Comparison of ENCODE assay signal across 8 cellular contexts in the genomic region with DNA sequence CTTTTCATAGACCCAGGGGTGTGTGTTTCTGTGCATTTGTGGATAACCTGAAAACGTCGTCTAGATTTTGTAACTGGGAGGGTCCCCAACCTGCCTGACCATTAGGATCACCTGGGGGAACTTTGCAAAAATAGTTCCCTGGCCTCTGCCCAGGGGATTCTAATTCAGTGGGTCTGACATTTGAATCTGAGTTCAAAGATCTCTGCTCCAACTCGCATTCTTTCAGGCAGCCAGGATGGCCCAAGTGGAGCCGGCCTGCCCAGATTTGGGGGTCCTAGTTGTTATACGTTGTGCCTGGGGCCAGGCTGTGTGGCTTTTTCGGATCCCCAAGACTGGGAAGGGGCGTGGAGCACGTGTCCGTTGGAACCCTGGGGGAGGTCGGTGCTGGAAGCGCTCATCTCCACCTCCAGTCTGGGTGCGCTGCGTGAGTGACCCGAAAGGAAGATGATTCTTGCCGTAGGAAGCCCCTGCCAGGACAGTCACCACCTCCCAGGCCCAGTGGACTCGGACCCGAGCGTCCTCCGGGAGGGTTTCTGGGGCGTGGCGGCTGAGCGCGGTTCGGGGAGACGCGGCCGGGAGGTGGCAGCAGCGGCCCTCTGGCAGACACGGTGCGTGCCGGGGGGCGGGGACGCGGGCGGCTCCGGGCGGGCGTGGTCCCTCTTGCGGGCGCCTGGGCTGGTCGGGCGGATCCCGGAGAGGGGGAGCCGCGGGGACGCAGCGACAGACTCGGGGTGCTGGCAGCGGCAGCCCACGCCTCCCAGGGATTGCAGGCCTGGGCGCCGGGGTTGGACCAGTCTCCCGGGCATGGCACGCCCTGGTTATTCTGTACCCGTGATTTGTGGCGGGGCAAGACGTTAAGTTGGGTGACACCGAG. TPM values are rescaled to one million over a fixed set of nuclear protein-coding genes. Genes with fewer than 3 reads are reported as not detected.
DNase-seq lines count a peak whose midpoint lies in the region; ATAC-seq, FAIRE-seq and TF ChIP-seq lines count a peak whose summit lies in the region.

No MANE protein-coding gene starts in this region.

- ATAC-seq in GM18498 (IDR thresholded peaks at IDR 0.05; ENCODE audit: unreplicated experiment) (peak; percentile 98), HG02970 (IDR thresholded peaks at IDR 0.05; ENCODE audit: low FRiP score, unreplicated experiment) (peak; percentile 95), HepG2 (peak; percentile 99)

- DNase-seq in NCI-H2227 treated with DMSO at 0.1 percent for 48 hours (lab: John Stamatoyannopoulos, UW) = peak; percentile 22
- DNase-seq in activated CD4-positive, alpha-beta T cell treated with anti-CD3 and anti-CD28 coated beads, Interleukin-2, amount 10 ng/mL, durations not matched to agents 7 days and 5 days = peak; percentile 86
- peak; percentile 62 for DNase-seq in dedifferentiated amniotic fluid mesenchymal stem cell (ENCODE audit: extremely low spot score)
- DNase-seq in HepG2 (ENCODE audit: low spot score) = peak; percentile 21
- peak; percentile 85 for DNase-seq in stimulated activated CD4-positive, alpha-beta T cell treated with anti-CD3 and anti-CD28 coated beads, Interleukin-4, amount 100 ng/mL, for 1 hour

- POLR2A ChIA-PET in activated CD4-positive, alpha-beta T cell treated with anti-CD3 and anti-CD28 coated beads, Interleukin-2, amount 10 ng/mL, durations not matched to agents 7 days and 5 days (lab: Charles Lee) = no interaction called here
- POLR2A ChIA-PET in HepG2 (lab: Yijun Ruan, JAX) = no interaction called here

- H3K4me3 ChIP-seq in HepG2 (replicated peaks in 1 of 3; ENCODE audit: insufficient read depth in 1 of 3, low read depth in 2 of 3, low read length in 3 of 3) = peak overlapping the region; percentile 51 to 77 (median 56)

- peak overlapping the region; percentile 75 for H3K4me3 Mint-ChIP-seq in activated CD4-positive, alpha-beta T cell treated with anti-CD3 and anti-CD28 coated beads, Interleukin-2, amount 10 ng/mL, durations not matched to agents 7 days and 5 days

- BruUV-seq in HepG2 (replicated peaks; lab: Mats Ljungman, UMichigan) = no TSS peak

- H3K4me1 ChIP-seq in HepG2 (ENCODE audit: insufficient read depth, low read length) = peaks cover 13% of the 10 kb centered on the region

- H3K4me1 Mint-ChIP-seq in activated CD4-positive, alpha-beta T cell treated with anti-CD3 and anti-CD28 coated beads, Interleukin-2, amount 10 ng/mL, durations not matched to agents 7 days and 5 days = peaks cover 35% of the 10 kb centered on the region

- H3K27me3 Mint-ChIP-seq in activated CD4-positive, alpha-beta T cell treated with anti-CD3 and anti-CD28 coated beads, Interleukin-2, amount 10 ng/mL, durations not matched to agents 7 days and 5 days = peaks cover 4% of the 10 kb centered on the region

- H3K27ac ChIP-seq in 22Rv1 (no peak overlapping the region), HepG2 (ENCODE audit: extremely low read length, insufficient read depth, low read length) (no peak overlapping the region)

- intact Hi-C loops in HepG2 (cut with micrococcal nuclease; ENCODE audit: unreplicated experiment) = loop anchor here (1.0 to 2.0 kb wide), 3 partner anchors 165 to 999 kb away; no protein-coding TSS in a partner anchor

- FAIRE-seq in HepG2 (lab: Jason Lieb, UNC) = no peak

- WGBS in HepG2 (ENCODE audit: low lambda C conversion rate) = 15% methylated on average over 8 of the region's 58 CpGs

- CTCF ChIA-PET in activated CD4-positive, alpha-beta T cell treated with anti-CD3 and anti-CD28 coated beads, Interleukin-2, amount 10 ng/mL, durations not matched to agents 7 days and 5 days (lab: Charles Lee) = interaction anchor here (1.0 to 2.1 kb wide), 3 partner anchors 10 to 266 kb away, joined by 3 to 8 read pairs (median 6); no protein-coding TSS in a partner anchor
- CTCF ChIA-PET in HepG2 (lab: Yijun Ruan, JAX; ENCODE audit: low intra/inter-chr PET ratio, low total read pairs) = interaction anchor here (1.1 to 2.9 kb wide), 2 partner anchors 165 to 266 kb away, joined by 4 to 15 read pairs; no protein-coding TSS in a partner anchor

- no peaks in the 10 kb centered on the region for H3K9me3 ChIP-seq in HepG2 (ENCODE audit: low read length)

- H3K27me3 ChIP-seq in HepG2 (ENCODE audit: control insufficient read depth in 1 of 2, insufficient read depth in 2 of 2, low read length in 2 of 2) = peaks cover 0 to 3% of the 10 kb centered on the region in 2 experiments; a peak in 2 of 5 replicates

- peak overlapping the region; percentile 31; the same call in 1 of the 2 replicates for H3K9ac ChIP-seq in HepG2 (ENCODE audit: insufficient read depth, low read depth, low read length)

- peak overlapping the region; percentile 77 for H3K27ac Mint-ChIP-seq in activated CD4-positive, alpha-beta T cell treated with anti-CD3 and anti-CD28 coated beads, Interleukin-2, amount 10 ng/mL, durations not matched to agents 7 days and 5 days

- in situ Hi-C loops in HepG2 (cut with HindIII; ENCODE audit: extremely low pct_ligation_motif_present, low pct_unique_long_range_greater_than_20kb) = loop anchor here (5.0 to 10.0 kb wide), 4 partner anchors 162 to 995 kb away; no protein-coding TSS in a partner anchor

- H2AFZ ChIP-seq in HepG2 (ENCODE audit: low read length) = peak overlapping the region; percentile 44

- no peak for TF ChIP-seq POLR2A in HepG2 (IDR thresholded peaks at IDR 0.05; ENCODE audit: insufficient read depth in 1 of 2, low read depth in 2 of 2, low read length in 2 of 2)

- no peaks in the 10 kb centered on the region for H3K79me2 ChIP-seq in HepG2 (ENCODE audit: insufficient read depth, low read length)

- H4K20me1 ChIP-seq in HepG2 (ENCODE audit: insufficient read depth, low read length) = no peaks in the 10 kb centered on the region

- no peaks in the 10 kb centered on the region for H3K9me3 Mint-ChIP-seq in activated CD4-positive, alpha-beta T cell treated with anti-CD3 and anti-CD28 coated beads, Interleukin-2, amount 10 ng/mL, durations not matched to agents 7 days and 5 days

- peaks cover 21% of the 10 kb centered on the region for H3K36me3 Mint-ChIP-seq in activated CD4-positive, alpha-beta T cell treated with anti-CD3 and anti-CD28 coated beads, Interleukin-2, amount 10 ng/mL, durations not matched to agents 7 days and 5 days (ENCODE audit: low read depth)

- peak; percentile 94 for TF ChIP-seq RAD21 in HepG2 (CRISPR knock-in tag; IDR thresholded peaks at IDR 0.05)

- H3K36me3 ChIP-seq in HepG2 (replicated peaks in 1 of 2; ENCODE audit: control insufficient read depth in 1 of 2, insufficient read depth in 2 of 2, low read length in 2 of 2) = no peaks in the 10 kb centered on the region

- peak; percentile 97 for TF ChIP-seq CTCF in 22Rv1 (IDR thresholded peaks at IDR 0.05)
- TF ChIP-seq CTCF in HepG2 (CRISPR knock-in tag; IDR thresholded peaks at IDR 0.05) = peak; percentile 93

- TF ChIP-seq EP300 in HepG2 (IDR thresholded peaks at IDR 0.05; ENCODE audit: low read depth in 2 of 2, low read length in 2 of 2) = no peak
- TF ChIP-seq EP300 in HepG2 (CRISPR knock-in tag; IDR thresholded peaks at IDR 0.05; ENCODE audit: borderline replicate concordance) = no peak

- peak overlapping the region; percentile 97 for H3K4me2 ChIP-seq in HepG2 (ENCODE audit: low read depth, low read length)

TF ChIP-seq in HepG2, 621 proteins besides CTCF, POLR2A, EP300 and RAD21 (continues in another document):
- no peak for TF ChIP-seq NFYC (CRISPR knock-in tag; IDR thresholded peaks at IDR 0.05)
- no peak for TF ChIP-seq ZNF180 (CRISPR knock-in tag; IDR thresholded peaks at IDR 0.05; ENCODE audit: borderline replicate concordance, low read depth)
- TF ChIP-seq ZNF232 (CRISPR knock-in tag; IDR thresholded peaks at IDR 0.05; ENCODE audit: borderline replicate concordance) = no peak
- TF ChIP-seq GABPA (IDR thresholded peaks at IDR 0.05; ENCODE audit: low read depth, low read length) = no peak
- TF ChIP-seq GABPA (CRISPR knock-in tag; IDR thresholded peaks at IDR 0.05; ENCODE audit: low read depth) = no peak
- TF ChIP-seq, protein P1, sequence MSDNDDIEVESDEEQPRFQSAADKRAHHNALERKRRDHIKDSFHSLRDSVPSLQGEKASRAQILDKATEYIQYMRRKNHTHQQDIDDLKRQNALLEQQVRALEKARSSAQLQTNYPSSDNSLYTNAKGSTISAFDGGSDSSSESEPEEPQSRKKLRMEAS (IDR thresholded peaks at IDR 0.05) = peak; percentile 42

RNA-seq across cellular contexts. Expression of a gene that starts 29.2 kb away (rescaled TPM):
- not detected for total RNA-seq in activated CD4-positive, alpha-beta T cell treated with anti-CD3 and anti-CD28 coated beads, Interleukin-2, amount 10 ng/mL, durations not matched to agents 7 days and 5 days
- not detected in 2 replicates for total RNA-seq in HepG2 (2016; rRNA removed; fragmentation: Illumina TruSeq; extraction: Trizol)
- not detected in 2 replicates for total RNA-seq in HepG2 (2016; cell fraction: cytosol; rRNA removed; fragmentation: Illumina TruSeq; extraction: Trizol; ENCODE audit: low read depth)
- not detected in 2 replicates for total RNA-seq in HepG2 (2016; cell fraction: insoluble cytoplasmic fraction; rRNA removed; fragmentation: Illumina TruSeq; extraction: Trizol)
- total RNA-seq in HepG2 (2016; cell fraction: membrane; rRNA removed; fragmentation: Illumina TruSeq; extraction: Trizol) = not detected in 2 replicates
- total RNA-seq in HepG2 (2016; cell fraction: nucleus; rRNA removed; fragmentation: Illumina TruSeq; extraction: Trizol) = not detected in 2 replicates
- not detected in 2 replicates for polyA plus RNA-seq in HepG2 (2011; rRNA removed)
- not detected in 2 replicates for polyA plus RNA-seq in HepG2 (2011; cell fraction: cytosol; rRNA removed)
- polyA plus RNA-seq in HepG2 (2011; cell fraction: nucleus; rRNA removed) = not detected in 2 replicates
- polyA plus RNA-seq in HepG2 (2012) = not detected in 2 replicates
- polyA plus RNA-seq in HepG2 (2016; cell fraction: cytosol; fragmentation: Illumina TruSeq; extraction: Trizol; ENCODE audit: low read depth) = not detected in 2 replicates
- polyA plus RNA-seq in HepG2 (2016; cell fraction: insoluble cytoplasmic fraction; fragmentation: Illumina TruSeq; extraction: Trizol; ENCODE audit: low read depth) = not detected in 2 replicates
- polyA plus RNA-seq in HepG2 (2016; cell fraction: membrane; fragmentation: Illumina TruSeq; extraction: Trizol; ENCODE audit: low read depth) = not detected in 2 replicates
- not detected in 2 replicates for polyA plus RNA-seq in HepG2 (2016; cell fraction: nucleus; fragmentation: Illumina TruSeq; extraction: Trizol; ENCODE audit: insufficient read depth, low read depth)
- polyA minus RNA-seq in HepG2 (2011; rRNA and poly(A)+ RNA removed; ENCODE audit: low replicate concordance) = not detected in 2 replicates
- polyA minus RNA-seq in HepG2 (2011; cell fraction: cytosol; rRNA and poly(A)+ RNA removed) = not detected in 2 replicates
- not detected in 2 replicates for polyA minus RNA-seq in HepG2 (2011; cell fraction: nucleus; rRNA and poly(A)+ RNA removed)

Comparison
In these comparisons a context has a peak if more than half of its experiments do, and no peak if none do; other contexts are left out.
1. DNase-seq: peak in every context shown above with its lines; median percentile 86 in activated CD4-positive, alpha-beta T cell treated with anti-CD3 and anti-CD28 coated beads, Interleukin-2, amount 10 ng/mL, durations not matched to agents 7 days and 5 days; 85 in stimulated activated CD4-positive, alpha-beta T cell treated with anti-CD3 and anti-CD28 coated beads, Interleukin-4, amount 100 ng/mL, for 1 hour; 62 in dedifferentiated amniotic fluid mesenchymal stem cell; 22 in NCI-H2227 treated with DMSO at 0.1 percent for 48 hours; 21 in HepG2.